ENCODE assay signal across 8 cellular contexts in the genomic region with DNA sequence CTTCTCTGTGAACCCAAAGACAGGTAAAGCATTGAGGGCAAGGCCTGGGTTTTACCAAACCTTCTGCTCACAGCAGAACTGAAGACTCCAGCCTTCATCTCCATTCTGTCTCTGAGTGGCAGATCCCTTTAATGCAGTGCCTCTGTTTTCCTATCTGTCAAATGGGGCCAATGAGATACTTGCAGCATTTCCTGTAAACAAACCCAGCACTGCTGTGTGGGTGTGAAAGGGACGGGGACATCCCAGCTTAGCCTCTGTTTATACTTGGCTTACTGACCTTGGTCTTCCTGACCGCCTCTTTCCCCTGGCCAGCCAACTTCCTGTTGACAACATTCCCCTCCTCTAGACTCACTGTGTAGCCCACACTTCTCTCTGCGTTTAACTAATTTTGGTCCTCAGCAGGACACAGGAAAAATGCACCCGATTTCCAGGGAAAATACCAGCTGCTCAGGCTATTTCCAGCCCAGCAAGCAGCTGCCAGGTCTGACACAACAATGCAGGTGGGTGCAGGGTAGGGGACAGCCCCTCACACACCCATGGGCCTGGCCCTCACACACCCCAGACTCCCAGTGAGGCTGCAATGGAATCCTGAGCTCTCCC.
DNase-seq lines count a peak whose midpoint lies in the region; ATAC-seq, FAIRE-seq and TF ChIP-seq lines count a peak whose summit lies in the region.

No MANE protein-coding gene starts in this region.

- no peak for TF ChIP-seq CTCF in cardiac fibroblast (IDR thresholded peaks at IDR 0.05; ENCODE audit: low read depth, low read length)

- peaks cover 27% of the 10 kb centered on the region for H3K4me1 Mint-ChIP-seq in activated naive CD4-positive, alpha-beta T cell treated with anti-CD3 and anti-CD28 coated beads for 36 hours (ENCODE audit: low read depth)
- H3K4me1 Mint-ChIP-seq in memory B cell, result peaks cover 23% of the 10 kb centered on the region

- H3K36me3 Mint-ChIP-seq in activated naive CD4-positive, alpha-beta T cell treated with anti-CD3 and anti-CD28 coated beads for 36 hours (ENCODE audit: low read depth), result peaks cover 1% of the 10 kb centered on the region
- H3K36me3 Mint-ChIP-seq in memory B cell, result peaks cover 3% of the 10 kb centered on the region

- intact Hi-C loops in activated naive CD4-positive, alpha-beta T cell treated with anti-CD3 and anti-CD28 coated beads for 36 hours (cut with micrococcal nuclease), result no loop called here

- no peak overlapping the region for H3K4me3 Mint-ChIP-seq in activated naive CD4-positive, alpha-beta T cell treated with anti-CD3 and anti-CD28 coated beads for 36 hours
- peak overlapping the region; percentile 37 for H3K4me3 Mint-ChIP-seq in memory B cell

- no peaks in the 10 kb centered on the region for H3K4me1 ChIP-seq in urinary bladder (ENCODE audit: insufficient read depth)

- WGBS in urinary bladder, result 27% methylated on average over 4 of the region's 4 CpGs

- peak; percentile 46 for DNase-seq in activated naive CD4-positive, alpha-beta T cell treated with anti-CD3 and anti-CD28 coated beads for 36 hours
- DNase-seq in activated naive CD4-positive, alpha-beta T cell treated with Interleukin-2 at 50 U/mL for 16 hours, result no peak
- DNase-seq in cardiac fibroblast (ENCODE audit: low read depth in 2 of 2), result peak; percentile 88 to 89
- no peak for DNase-seq in memory B cell (ENCODE audit: low spot score in 2 of 2)
- DNase-seq in urothelium cell line (ENCODE audit: low spot score), result no peak
- DNase-seq in mesenteric fat pad (ENCODE audit: low spot score), result no peak

- H3K27ac Mint-ChIP-seq in activated naive CD4-positive, alpha-beta T cell treated with anti-CD3 and anti-CD28 coated beads for 36 hours, result peak overlapping the region; percentile 77
- peak overlapping the region; percentile 74 for H3K27ac Mint-ChIP-seq in memory B cell

- no peaks in the 10 kb centered on the region for H3K36me3 ChIP-seq in urinary bladder (ENCODE audit: insufficient read depth)

- H3K9me3 Mint-ChIP-seq in activated naive CD4-positive, alpha-beta T cell treated with anti-CD3 and anti-CD28 coated beads for 36 hours, result no peaks in the 10 kb centered on the region
- H3K9me3 Mint-ChIP-seq in memory B cell, result no peaks in the 10 kb centered on the region

- H3K27me3 Mint-ChIP-seq in activated naive CD4-positive, alpha-beta T cell treated with anti-CD3 and anti-CD28 coated beads for 36 hours (ENCODE audit: low read depth), result no peaks in the 10 kb centered on the region
- H3K27me3 Mint-ChIP-seq in memory B cell, result no peaks in the 10 kb centered on the region

- CTCF ChIA-PET in activated naive CD4-positive, alpha-beta T cell treated with anti-CD3 and anti-CD28 coated beads for 36 hours (lab: Charles Lee), result interaction anchor here (1.6 kb wide), 1 partner anchor 21 kb away, joined by 3 read pairs; no protein-coding TSS in a partner anchor

- H3K4me3 ChIP-seq in cardiac fibroblast (replicated peaks in 1 of 2; ENCODE audit: low read depth in 2 of 2, low read length in 2 of 2), result no peak overlapping the region
- no peak overlapping the region for H3K4me3 ChIP-seq in urinary bladder (ENCODE audit: low read depth, low read length)

- FAIRE-seq in urothelium cell line (lab: Jason Lieb, UNC), result no peak

- ATAC-seq in memory B cell (ENCODE audit: low read depth), result no peak
- no peak for ATAC-seq in GM21717 (IDR thresholded peaks at IDR 0.05; ENCODE audit: unreplicated experiment)

- H3K27ac ChIP-seq in urinary bladder (ENCODE audit: low read depth), result peak overlapping the region; percentile 40

Comparison
In these comparisons a context has a peak if more than half of its experiments do, and no peak if none do; other contexts are left out.
1. DNase-seq: peak in activated naive CD4-positive, alpha-beta T cell treated with anti-CD3 and anti-CD28 coated beads for 36 hours (single experiment) and cardiac fibroblast (2 of 2); none in activated naive CD4-positive, alpha-beta T cell treated with Interleukin-2 at 50 U/mL for 16 hours (single experiment), memory B cell (0 of 2), urothelium cell line (single experiment) and mesenteric fat pad (single experiment).